9 cellular contexts compared by ENCODE assay signal in genomic region chr3:30625541-30626438, GRCh38. TPM values are rescaled to one million over a fixed set of nuclear protein-coding genes. Genes with fewer than 3 reads are reported as not detected.
DNase-seq lines count a peak whose midpoint lies in the region; ATAC-seq and TF ChIP-seq lines count a peak whose summit lies in the region.
"Had no signal": no experiment of that assay in that cellular context is flagged by ENCODE, and none has a peak within 500 bp of the region (broad histone marks: within the 10 kb centered on the region; RNA-seq: fewer than 3 reads in every experiment).

No MANE protein-coding gene starts in this region.

- H2BK120ac ChIP-seq in mesenchymal stem cell (ENCODE audit: low read depth, low read length): no peak overlapping the region

- H2AFZ ChIP-seq in mesenchymal stem cell (ENCODE audit: low read depth, low read length): no peak overlapping the region

- H3K14ac ChIP-seq in mesenchymal stem cell (ENCODE audit: low read length in 2 of 2): no peak overlapping the region

- peaks cover 0 to 66% (median 8%) of the 10 kb centered on the region in 9 donors for H3K36me3 ChIP-seq in heart left ventricle
- no peaks in the 10 kb centered on the region for H3K36me3 ChIP-seq in colonic mucosa
- H3K36me3 ChIP-seq in mesenchymal stem cell (ENCODE audit: control insufficient read depth in 1 of 2, insufficient read depth in 2 of 2, low read depth in 1 of 2, low read length in 2 of 2): peaks cover 4 to 82% of the 10 kb centered on the region in 2 experiments

- H3K27ac ChIP-seq in heart left ventricle (peak overlapping the region in 11 of 12 donors; percentile 8 to 92 (median 45)), colonic mucosa (peak overlapping the region; percentile 10), mesenchymal stem cell (ENCODE audit: low read length, poor library complexity, severe bottlenecking) (peak overlapping the region; percentile 55)

- H2BK5ac ChIP-seq in mesenchymal stem cell (ENCODE audit: low read depth, low read length, poor library complexity, severe bottlenecking): no peak overlapping the region

- no peak overlapping the region for H3K4me3 ChIP-seq in heart left ventricle
- no peak overlapping the region for H3K4me3 ChIP-seq in colonic mucosa
- H3K4me3 ChIP-seq in mesenchymal stem cell (ENCODE audit: insufficient read depth in 1 of 2, low read depth in 1 of 2, low read length in 2 of 2): no peak overlapping the region

- H4K8ac ChIP-seq in mesenchymal stem cell (ENCODE audit: low read length): no peak overlapping the region

- TF ChIP-seq POLR2A in heart left ventricle (IDR thresholded peaks at IDR 0.05): no peak

- ATAC-seq in heart left ventricle (peak in 2 of 4 donors; percentile 30 to 42), Right ventricle myocardium superior (ENCODE audit: poor library complexity) (no peak), GM21360 (IDR thresholded peaks at IDR 0.05; ENCODE audit: unreplicated experiment) (no peak), GM21515 (IDR thresholded peaks at IDR 0.05; ENCODE audit: unreplicated experiment) (no peak)

- peak overlapping the region in 1 of 2 experiments; percentile 46 for H3K18ac ChIP-seq in mesenchymal stem cell (ENCODE audit: low read depth in 1 of 2, low read length in 2 of 2)

- H3K27me3 ChIP-seq in heart left ventricle (no peaks in the 10 kb centered on the region), colonic mucosa (no peaks in the 10 kb centered on the region), mesenchymal stem cell (ENCODE audit: control insufficient read depth in 1 of 2, insufficient read depth in 1 of 2, low read length in 2 of 2) (no peaks in the 10 kb centered on the region)

- H3K9me3 ChIP-seq in heart left ventricle (no peaks in the 10 kb centered on the region), colonic mucosa (no peaks in the 10 kb centered on the region), mesenchymal stem cell (ENCODE audit: control insufficient read depth, low read length) (no peaks in the 10 kb centered on the region)

- no peak overlapping the region for H3K23ac ChIP-seq in mesenchymal stem cell (ENCODE audit: low read length in 2 of 2)

- 55 to 72% (median 62%) methylated on average over 4 of the region's 4 CpGs for WGBS in heart left ventricle, 4 donors
- 60% methylated on average over 4 of the region's 4 CpGs for WGBS in mesenchymal stem cell

- peak overlapping the region; percentile 79 for H2AK5ac ChIP-seq in mesenchymal stem cell (ENCODE audit: low read length, severe bottlenecking)

- H3K4ac ChIP-seq in mesenchymal stem cell (ENCODE audit: low read depth in 1 of 2, low read length in 2 of 2): no peak overlapping the region

- DNase-seq in heart left ventricle: no peak
- no peak for DNase-seq in Right ventricle myocardium superior
- no peak for DNase-seq in colonic mucosa
- DNase-seq in mesenchymal stem cell: peak; percentile 83
- DNase-seq in GM19240 (ENCODE audit: insufficient read length, low spot score): no peak
- DNase-seq in Kasumi-1 (lab: John Stamatoyannopoulos, UW): no peak
- DNase-seq: amygdala had no signal

- H3K4me2 ChIP-seq in mesenchymal stem cell (ENCODE audit: low read length, poor library complexity, severe bottlenecking): no peak overlapping the region

- no peak overlapping the region for H2BK15ac ChIP-seq in mesenchymal stem cell (ENCODE audit: low read depth, poor library complexity, severe bottlenecking)

- peaks cover 7% of the 10 kb centered on the region for H3K79me1 ChIP-seq in mesenchymal stem cell (replicated peaks; ENCODE audit: low read length, poor library complexity, severe bottlenecking)

- no peak overlapping the region for H4K91ac ChIP-seq in mesenchymal stem cell (ENCODE audit: low read length)

- H3K9ac ChIP-seq in colonic mucosa (ENCODE audit: low read depth in 2 of 2, low read length in 2 of 2) (no peak overlapping the region), mesenchymal stem cell (ENCODE audit: low read length) (peak overlapping the region; percentile 30)

- peaks cover 19 to 100% (median 89%) of the 10 kb centered on the region in 12 donors for H3K4me1 ChIP-seq in heart left ventricle
- H3K4me1 ChIP-seq in colonic mucosa: peaks cover 18% of the 10 kb centered on the region
- H3K4me1 ChIP-seq in mesenchymal stem cell (ENCODE audit: control insufficient read depth, insufficient read depth, low read depth, low read length): peaks cover 6% of the 10 kb centered on the region

- peak overlapping the region in 1 of 2 experiments; percentile 31 for H2BK12ac ChIP-seq in mesenchymal stem cell (ENCODE audit: low read length in 2 of 2)

- intact Hi-C loops in heart left ventricle (cut with DNase I) (no loop called here), Right ventricle myocardium superior (cut with DNase I) (no loop called here), colonic mucosa (cut with DNase I) (no loop called here)

- TF ChIP-seq CTCF in heart left ventricle (IDR thresholded peaks at IDR 0.05): no peak
- no peak for TF ChIP-seq CTCF in colonic mucosa (IDR thresholded peaks at IDR 0.05)

RNA-seq across cellular contexts. Expression of gene TGFBR2, which starts 19.4 kb away (rescaled TPM):
- total RNA-seq in heart left ventricle (100 to 1,000 TPM in 7 of 9 donors, 10 to 100 TPM in 2; 82.4 to 217 (median 143) TPM), Right ventricle myocardium superior (168 TPM), colonic mucosa (10 to 100 TPM; 32.4 to 53.5 TPM)
- 100 to 1,000 TPM in 1 of 2 donors, 10 to 100 TPM in 1; 13.8 to 153 TPM for polyA plus RNA-seq in heart left ventricle
- 195 TPM for polyA plus RNA-seq in mesenchymal stem cell (2013, experiment 1 of 2)
- polyA plus RNA-seq in mesenchymal stem cell (2013, experiment 2 of 2): 202 TPM
